8 cellular contexts compared by ENCODE assay signal in the genomic region with DNA sequence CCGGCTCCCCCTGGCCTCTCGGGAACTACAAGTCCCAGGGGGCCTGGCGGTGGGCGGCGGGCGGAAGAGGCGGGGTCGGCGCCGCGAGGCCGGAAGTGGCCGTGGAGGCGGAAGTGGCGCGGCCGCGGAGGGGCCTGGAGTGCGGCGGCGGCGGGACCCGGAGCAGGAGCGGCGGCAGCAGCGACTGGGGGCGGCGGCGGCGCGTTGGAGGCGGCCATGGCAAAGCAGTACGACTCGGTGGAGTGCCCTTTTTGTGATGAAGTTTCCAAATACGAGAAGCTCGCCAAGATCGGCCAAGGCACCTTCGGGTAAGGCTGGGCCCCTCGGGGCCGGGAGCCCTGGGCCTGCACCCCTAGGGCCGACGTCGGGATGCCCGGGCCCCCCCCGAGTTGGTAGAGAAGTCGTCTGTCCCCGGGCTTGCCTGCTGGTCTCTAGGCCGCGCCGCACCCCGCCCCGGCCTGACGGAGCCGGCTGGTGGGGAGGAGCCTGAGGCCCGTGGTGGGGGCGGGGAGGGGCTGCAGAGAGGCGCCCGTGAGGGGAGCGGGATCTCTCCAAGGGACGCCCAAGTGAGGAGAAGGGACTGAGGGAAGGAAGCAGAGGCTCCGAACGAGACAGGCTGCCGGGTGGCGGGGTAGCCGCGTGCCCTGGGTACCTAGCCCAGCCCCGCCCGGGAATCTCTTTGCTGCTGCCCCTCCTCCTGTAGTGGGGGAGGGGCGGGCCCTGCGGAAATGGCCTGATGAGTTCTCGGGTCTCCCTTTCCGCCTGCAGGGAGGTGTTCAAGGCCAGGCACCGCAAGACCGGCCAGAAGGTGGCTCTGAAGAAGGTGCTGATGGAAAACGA. TPM values are rescaled to one million over a fixed set of nuclear protein-coding genes. Genes with fewer than 3 reads are reported as not detected.
DNase-seq lines count a peak whose midpoint lies in the region; ATAC-seq and TF ChIP-seq lines count a peak whose summit lies in the region.

Gene CDK9, plus strand, starts transcription at position 102 of the 840 bp plus-strand sequence. Its CDS starts 115 bp downstream, at position 217.

- H3K27ac ChIP-seq in WERI-Rb-1 = peak within 1 kb of the TSS; percentile 98
- H3K27ac ChIP-seq in breast epithelium = peak within 1 kb of the TSS; percentile 92 to 99
- peak within 1 kb of the TSS; percentile 97 for H3K27ac ChIP-seq in smooth muscle cell (ENCODE audit: low read depth)

- peak; percentile 41 for ATAC-seq in GM18858 (IDR thresholded peaks at IDR 0.05; ENCODE audit: unreplicated experiment)
- peak; percentile 66 for ATAC-seq in HG03066 (IDR thresholded peaks at IDR 0.05; ENCODE audit: low read depth, unreplicated experiment)

- TF ChIP-seq CTCF in WERI-Rb-1 (IDR thresholded peaks at IDR 0.05; ENCODE audit: low read depth, low read length) (peak; percentile 64), breast epithelium (IDR thresholded peaks at IDR 0.05) (no peak), smooth muscle cell (IDR thresholded peaks at IDR 0.05; ENCODE audit: borderline replicate concordance, insufficient read depth, poor library complexity, severe bottlenecking) (no peak)

- peak within 1 kb of the TSS; percentile 85 for H3K4me2 ChIP-seq in smooth muscle cell

- peak within 1 kb of the TSS; percentile 98 for H3K9ac ChIP-seq in smooth muscle cell (ENCODE audit: low read depth)

- peak within 1 kb of the TSS; percentile 75 for H2AFZ ChIP-seq in smooth muscle cell (ENCODE audit: low read depth)

- DNase-seq in 8988T = peak; percentile 96
- DNase-seq in NCI-H2196 (lab: John Stamatoyannopoulos, UW; ENCODE audit: unreplicated experiment) = peak; percentile 83
- DNase-seq in WERI-Rb-1 = peak; percentile 97
- DNase-seq in breast epithelium (ENCODE audit: low spot score in 2 of 2) = peak; percentile 88 to 89
- peak; percentile 90 for DNase-seq in iPS-NIHi7 (ENCODE audit: extremely low spot score)
- DNase-seq in smooth muscle cell (lab: John Stamatoyannopoulos, UW; ENCODE audit: unreplicated experiment) = peak; percentile 77

- H3K27me3 ChIP-seq in WERI-Rb-1 (ENCODE audit: insufficient read depth, low read depth, severe bottlenecking) (no peaks in the 10 kb centered on the region), breast epithelium (no peaks in the 10 kb centered on the region), smooth muscle cell (ENCODE audit: low read depth) (no peaks in the 10 kb centered on the region)

- intact Hi-C loops in breast epithelium (cut with DNase I; ENCODE audit: low total_unique reads) = loop anchor here (10.0 kb wide), 2 partner anchors 51 to 89 kb away; partner anchors contain the start of genes AK1 and TOR2A

- H3K36me3 ChIP-seq in WERI-Rb-1 = peaks cover 50% of the 10 kb centered on the region
- peaks cover 18% of the 10 kb centered on the region for H3K36me3 ChIP-seq in breast epithelium
- peaks cover 14% of the 10 kb centered on the region for H3K36me3 ChIP-seq in smooth muscle cell (ENCODE audit: low read depth)

- peaks cover 45% of the 10 kb centered on the region for H3K79me2 ChIP-seq in smooth muscle cell (ENCODE audit: low read depth)

- H3K4me1 ChIP-seq in breast epithelium (peaks cover 2 to 9% of the 10 kb centered on the region in 2 donors), smooth muscle cell (ENCODE audit: low read depth) (peaks cover 8% of the 10 kb centered on the region)

- peaks cover 52% of the 10 kb centered on the region for H4K20me1 ChIP-seq in smooth muscle cell (ENCODE audit: low read depth)

- TF ChIP-seq POLR2A in breast epithelium (IDR thresholded peaks at IDR 0.05) = no peak

- WGBS in smooth muscle cell (ENCODE audit: low lambda C conversion rate) = 2% methylated on average over 24 of the region's 75 CpGs

- H3K9me3 ChIP-seq in WERI-Rb-1 (ENCODE audit: severe bottlenecking) = no peaks in the 10 kb centered on the region
- H3K9me3 ChIP-seq in breast epithelium = no peaks in the 10 kb centered on the region
- H3K9me3 ChIP-seq in smooth muscle cell (replicated peaks; ENCODE audit: low read depth) = no peaks in the 10 kb centered on the region

- H3F3A ChIP-seq in smooth muscle cell (ENCODE audit: low read depth) = peaks cover 8% of the 10 kb centered on the region

- H3K4me3 ChIP-seq in WERI-Rb-1 (ENCODE audit: low read depth, low read length) (peak within 1 kb of the TSS; percentile 64), breast epithelium (peak within 1 kb of the TSS; percentile 96 to 99 (median 98)), smooth muscle cell (peak within 1 kb of the TSS; percentile 100)

RNA-seq across cellular contexts. Expression of gene CDK9, which starts in this region (rescaled TPM):
- 10 to 100 TPM; 60.0 to 70.4 (median 63.9) TPM for total RNA-seq in breast epithelium
- 38.2 and 48.0 TPM in 2 replicates for total RNA-seq in smooth muscle cell
- polyA plus RNA-seq in smooth muscle cell = 61.4 and 68.6 TPM in 2 replicates

Comparison
In these comparisons a context has a peak if more than half of its experiments do, and no peak if none do; other contexts are left out.
1. Peak in every context shown above with its lines: DNase-seq, ATAC-seq, H3K4me3 ChIP-seq and H3K27ac ChIP-seq.